8 cellular contexts compared by ENCODE assay signal in the genomic region with DNA sequence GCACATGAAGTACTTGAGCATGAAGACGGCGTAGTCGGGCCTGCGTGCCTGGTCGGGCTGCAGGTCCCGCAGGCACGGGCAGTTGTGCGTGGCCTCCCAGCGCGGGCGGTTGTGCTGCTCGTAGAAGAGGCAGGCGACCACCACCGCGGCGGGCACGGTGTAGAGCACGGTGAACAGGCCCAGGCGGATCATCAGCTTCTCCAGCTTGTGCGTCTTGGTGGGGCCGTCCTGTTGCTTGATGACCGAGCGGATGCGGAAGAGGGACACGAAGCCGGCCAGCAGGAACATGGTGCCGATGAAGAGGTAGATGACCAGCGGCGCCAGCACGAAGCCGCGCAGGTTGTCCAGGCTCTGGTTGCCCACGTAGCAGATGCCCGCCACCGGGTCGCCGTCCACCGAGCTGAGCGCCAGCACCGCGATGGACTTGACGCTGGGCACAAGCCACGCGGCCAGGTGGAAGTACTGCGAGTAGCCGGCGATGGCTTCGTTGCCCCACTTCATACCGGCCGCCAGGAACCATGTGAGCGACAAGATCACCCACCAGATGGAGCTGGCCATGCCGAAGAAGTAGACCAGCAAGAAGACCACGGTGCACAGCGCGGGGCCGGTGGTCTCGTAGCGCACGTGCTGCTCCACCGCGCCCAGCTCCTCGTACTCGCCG. TPM values are rescaled to one million over a fixed set of nuclear protein-coding genes. Genes with fewer than 3 reads are reported as not detected.
DNase-seq lines count a peak whose midpoint lies in the region; ATAC-seq and TF ChIP-seq lines count a peak whose summit lies in the region.

No MANE protein-coding gene starts in this region.

- H3K27me3 Mint-ChIP-seq in IgD-negative memory B cell, result peaks cover 46% of the 10 kb centered on the region
- peaks cover 16 to 58% (median 43%) of the 10 kb centered on the region in 5 donors for H3K27me3 Mint-ChIP-seq in naive thymus-derived CD8-positive, alpha-beta T cell

- H3K4me3 Mint-ChIP-seq in IgD-negative memory B cell, result peak overlapping the region; percentile 57 to 88 (median 74)
- H3K4me3 Mint-ChIP-seq in naive thymus-derived CD8-positive, alpha-beta T cell, result peak overlapping the region; percentile 50 to 87 (median 72)

- peak overlapping the region; percentile 72 for H3K4me3 ChIP-seq in AG09309 (ENCODE audit: control insufficient read depth, low read depth, low read length)

- H3K36me3 Mint-ChIP-seq in IgD-negative memory B cell, result no peaks in the 10 kb centered on the region
- H3K36me3 Mint-ChIP-seq in naive thymus-derived CD8-positive, alpha-beta T cell, result no peaks in the 10 kb centered on the region

- POLR2A ChIA-PET in naive thymus-derived CD8-positive, alpha-beta T cell (lab: Charles Lee), result no interaction called here

- H3K27ac Mint-ChIP-seq in IgD-negative memory B cell, result peak overlapping the region in 1 of 3 donors; percentile 57
- no peak overlapping the region for H3K27ac Mint-ChIP-seq in naive thymus-derived CD8-positive, alpha-beta T cell

- no peak for DNase-seq in AG09309 (ENCODE audit: low read depth)
- DNase-seq in ecto neural progenitor cell (ENCODE audit: low spot score), result peak; percentile 72
- no peak for DNase-seq in naive thymus-derived CD8-positive, alpha-beta T cell
- DNase-seq in OCI-M1 (lab: John Stamatoyannopoulos, UW), result no peak
- no peak for DNase-seq in DMS153 treated with DMSO at 0.1 percent for 48 hours (lab: John Stamatoyannopoulos, UW; ENCODE audit: unreplicated experiment)

- H3K9me3 Mint-ChIP-seq in IgD-negative memory B cell, result no peaks in the 10 kb centered on the region
- H3K9me3 Mint-ChIP-seq in naive thymus-derived CD8-positive, alpha-beta T cell, result no peaks in the 10 kb centered on the region

- no peak for ATAC-seq in naive thymus-derived CD8-positive, alpha-beta T cell
- ATAC-seq in GM21515 (IDR thresholded peaks at IDR 0.05; ENCODE audit: unreplicated experiment), result no peak
- no peak for ATAC-seq in HG03469 (IDR thresholded peaks at IDR 0.05; ENCODE audit: unreplicated experiment)

- TF ChIP-seq CTCF in AG09309 (IDR thresholded peaks at IDR 0.05; ENCODE audit: control insufficient read depth, insufficient read depth, low read depth, low read length, missing control alignments), result peak; percentile 29

- peaks cover 13 to 26% (median 17%) of the 10 kb centered on the region in 3 donors for H3K4me1 Mint-ChIP-seq in IgD-negative memory B cell
- peaks cover 10 to 52% (median 30%) of the 10 kb centered on the region in 4 donors for H3K4me1 Mint-ChIP-seq in naive thymus-derived CD8-positive, alpha-beta T cell

RNA-seq across cellular contexts. Expression of gene FZD8, which starts 2.3 kb away (rescaled TPM):
- not detected for polyA plus RNA-seq in IgD-negative memory B cell
- under 1 TPM; 0.60 to 0.63 TPM for total RNA-seq in naive thymus-derived CD8-positive, alpha-beta T cell
- polyA plus RNA-seq in naive thymus-derived CD8-positive, alpha-beta T cell, result under 1 TPM in 1 of 3 donors, not detected in 2; 0.03 TPM

RNA-seq across cellular contexts. Expression of gene GJD4, which starts 34.6 kb away (rescaled TPM):
- not detected for polyA plus RNA-seq in IgD-negative memory B cell
- not detected for total RNA-seq in naive thymus-derived CD8-positive, alpha-beta T cell
- not detected for polyA plus RNA-seq in naive thymus-derived CD8-positive, alpha-beta T cell
